In the genomic region with DNA sequence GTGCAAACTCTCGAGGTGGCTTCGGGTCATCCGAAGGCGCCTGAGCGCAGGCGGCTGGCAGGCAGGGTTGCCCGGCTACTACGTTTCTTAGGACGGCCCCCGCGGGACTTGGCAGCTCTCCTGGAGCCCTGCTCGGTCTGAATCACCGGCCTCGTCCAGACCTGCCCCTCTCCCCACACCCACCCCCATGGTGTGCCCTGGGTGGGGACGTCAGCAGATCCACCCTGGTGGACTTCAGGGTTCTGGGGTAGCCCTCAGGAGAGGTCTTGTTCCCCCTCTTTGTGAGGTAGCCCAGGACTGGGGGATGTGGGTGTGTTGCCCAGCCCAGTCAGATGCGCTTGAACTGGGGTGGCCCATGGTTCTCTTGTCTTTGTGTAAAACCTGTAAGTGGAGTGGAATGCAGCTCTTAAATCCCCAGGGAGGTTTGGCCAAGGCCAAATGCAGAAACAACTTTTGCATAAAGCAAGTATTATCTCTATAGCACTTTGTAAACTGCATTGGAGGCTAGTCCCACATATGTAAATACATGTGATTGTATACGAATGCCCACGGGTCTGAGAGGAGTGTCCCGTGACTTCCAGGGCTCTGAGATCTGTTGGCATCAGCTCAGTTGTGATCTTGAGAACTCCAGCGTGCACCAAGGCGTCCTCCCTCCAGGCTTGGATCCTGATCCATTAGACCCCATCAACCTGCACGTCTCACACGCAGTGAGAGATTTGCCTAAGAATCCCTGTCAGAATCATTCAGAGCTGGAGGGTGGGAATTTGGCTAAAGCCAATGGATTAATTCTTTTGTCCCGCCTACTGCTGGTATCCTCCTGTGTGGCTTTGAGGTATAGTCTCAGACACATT, we compare ENCODE assay signal across 9 cellular contexts. TPM values are rescaled to one million over a fixed set of nuclear protein-coding genes. Genes with fewer than 3 reads are reported as not detected.
A peak's percentile ranks its signal among the peaks of the same experiment; 100 is the strongest.
DNase-seq lines count a peak whose midpoint lies in the region; ATAC-seq, FAIRE-seq and TF ChIP-seq lines count a peak whose summit lies in the region.
"Had no signal": no experiment of that assay in that cellular context is flagged by ENCODE, and none has a peak within 500 bp of the region (broad histone marks: within the 10 kb centered on the region; RNA-seq: fewer than 3 reads in every experiment).

No MANE protein-coding gene starts in this region.

- no peak overlapping the region for H2AFZ ChIP-seq in endothelial cell of umbilical vein (ENCODE audit: low read depth, low read length)

- dilution Hi-C loops in endothelial cell of umbilical vein (cut with MboI; ENCODE audit: extremely low pct_ligation_motif_present, low sequenced_read_pairs): no loop called here

- no peaks in the 10 kb centered on the region for H3K36me3 ChIP-seq in endothelial cell of umbilical vein (ENCODE audit: control insufficient read depth in 2 of 2, extremely low read depth in 1 of 2, insufficient read depth in 2 of 2, low read length in 2 of 2)
- no peaks in the 10 kb centered on the region for H3K36me3 ChIP-seq in mucosa of descending colon (ENCODE audit: low read depth)
- H3K36me3 ChIP-seq in urinary bladder (ENCODE audit: insufficient read depth): no peaks in the 10 kb centered on the region

- POLR2A ChIA-PET in endothelial cell of umbilical vein (lab: Charles Lee): interaction anchor here (0.6 to 1.3 kb wide), 2 partner anchors 12 to 197 kb away, joined by 8 to 9 read pairs; no protein-coding TSS in a partner anchor

- no peak for TF ChIP-seq POLR2A in endothelial cell of umbilical vein (IDR thresholded peaks at IDR 0.05; ENCODE audit: low read depth, low read length)

- H3K4me3 ChIP-seq in endothelial cell of umbilical vein (replicated peaks in 1 of 3; ENCODE audit: insufficient read depth in 1 of 3, low read depth in 1 of 3, low read length in 3 of 3) (peak overlapping the region; percentile 73 to 87 (median 83)), mucosa of descending colon (no peak overlapping the region), urinary bladder (ENCODE audit: low read depth, low read length) (peak overlapping the region; percentile 79)

- H3K9me3 ChIP-seq in endothelial cell of umbilical vein (replicated peaks; ENCODE audit: control insufficient read depth, insufficient read depth, low read length) (no peaks in the 10 kb centered on the region), mucosa of descending colon (no peaks in the 10 kb centered on the region)

- TSS peak; percentile 25 for BruUV-seq in endothelial cell of umbilical vein (replicated peaks; lab: Mats Ljungman, UMichigan)

- no peak overlapping the region for H3K27ac ChIP-seq in endothelial cell of umbilical vein (ENCODE audit: insufficient read depth, low read depth, low read length)
- H3K27ac ChIP-seq in urinary bladder (ENCODE audit: low read depth): peak overlapping the region; percentile 62
- H3K27ac ChIP-seq: C4-2B had no signal

- 30% methylated on average over 24 of the region's 24 CpGs for WGBS in urinary bladder

- H3K9ac ChIP-seq in endothelial cell of umbilical vein (replicated peaks; ENCODE audit: extremely low read depth, insufficient read depth, low read length): peak overlapping the region; percentile 20

- ATAC-seq in mucosa of descending colon (no peak), GM19035 (IDR thresholded peaks at IDR 0.05; ENCODE audit: unreplicated experiment) (no peak)

- peak; percentile 25 for DNase-seq in NCI-H82 (lab: John Stamatoyannopoulos, UW)
- DNase-seq in NCI-H82 treated with DMSO at 0.1 percent for 48 hours (lab: John Stamatoyannopoulos, UW; ENCODE audit: unreplicated experiment): no peak
- DNase-seq in RPMI8226: peak; percentile 65
- DNase-seq in endothelial cell of umbilical vein (ENCODE audit: low read depth, low spot score): peak; percentile 54
- peak; percentile 28 to 73 (median 53) for DNase-seq in mucosa of descending colon
- no peak for DNase-seq in NCI-H510A (lab: John Stamatoyannopoulos, UW)

- no peaks in the 10 kb centered on the region for H3K9me1 ChIP-seq in endothelial cell of umbilical vein (replicated peaks; ENCODE audit: control insufficient read depth, extremely low read depth, insufficient read depth, low read length)

- TF ChIP-seq CTCF in endothelial cell of umbilical vein (IDR thresholded peaks at IDR 0.05; ENCODE audit: extremely low read depth in 1 of 2, insufficient read depth in 1 of 2, low read depth in 1 of 2, low read length in 2 of 2) (no peak), mucosa of descending colon (IDR thresholded peaks at IDR 0.05) (no peak)

- CTCF ChIA-PET in endothelial cell of umbilical vein (lab: Charles Lee): interaction anchor here (0.9 to 8.1 kb wide), 4 partner anchors 8 to 200 kb away, joined by 3 to 285 read pairs (median 4); no protein-coding TSS in a partner anchor

- H3K4me2 ChIP-seq in endothelial cell of umbilical vein (ENCODE audit: insufficient read depth, low read length): peak overlapping the region; percentile 92

- H3K79me2 ChIP-seq in endothelial cell of umbilical vein (ENCODE audit: control insufficient read depth, insufficient read depth, low read length): peaks cover 33% of the 10 kb centered on the region

- H3K4me1 ChIP-seq in endothelial cell of umbilical vein (ENCODE audit: control insufficient read depth, extremely low read depth, insufficient read depth, low read length) (peaks cover 23% of the 10 kb centered on the region), mucosa of descending colon (ENCODE audit: low read depth) (peaks cover 31% of the 10 kb centered on the region), urinary bladder (ENCODE audit: insufficient read depth) (peaks cover 2% of the 10 kb centered on the region)

- H3K27me3 ChIP-seq in endothelial cell of umbilical vein (ENCODE audit: control insufficient read depth in 2 of 2, insufficient read depth in 2 of 2, low read length in 2 of 2): no peaks in the 10 kb centered on the region

- H4K20me1 ChIP-seq in endothelial cell of umbilical vein (replicated peaks; ENCODE audit: control insufficient read depth, extremely low read depth, insufficient read depth, low read length): no peaks in the 10 kb centered on the region

- FAIRE-seq in endothelial cell of umbilical vein (lab: Jason Lieb, UNC): peak; percentile 59

- intact Hi-C loops in endothelial cell of umbilical vein (cut with micrococcal nuclease) (loop anchor here (2.0 to 5.0 kb wide), 3 partner anchors 34 to 257 kb away; no protein-coding TSS in a partner anchor), mucosa of descending colon (cut with DNase I, micrococcal nuclease) (loop anchor here (5.0 to 10.0 kb wide), 2 partner anchors 198 to 200 kb away; no protein-coding TSS in a partner anchor)

TF ChIP-seq in endothelial cell of umbilical vein, 7 proteins besides CTCF, POLR2A, EP300 and RAD21:
- TF ChIP-seq JUN (IDR thresholded peaks at IDR 0.05; ENCODE audit: borderline replicate concordance, insufficient read depth, insufficient read length, low read depth): no peak
- no peak for TF ChIP-seq MYC (IDR thresholded peaks at IDR 0.05; ENCODE audit: low read depth, low read length)
- no peak for TF ChIP-seq POLR2AphosphoS5 (IDR thresholded peaks at IDR 0.05; ENCODE audit: insufficient read depth, low read depth, low read length)
- no peak for TF ChIP-seq EZH2 (IDR thresholded peaks at IDR 0.05; ENCODE audit: borderline replicate concordance, low read depth, low read length, severe bottlenecking)
- TF ChIP-seq, protein P1, sequence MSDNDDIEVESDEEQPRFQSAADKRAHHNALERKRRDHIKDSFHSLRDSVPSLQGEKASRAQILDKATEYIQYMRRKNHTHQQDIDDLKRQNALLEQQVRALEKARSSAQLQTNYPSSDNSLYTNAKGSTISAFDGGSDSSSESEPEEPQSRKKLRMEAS (IDR thresholded peaks at IDR 0.05; ENCODE audit: insufficient read depth, insufficient read length): no peak

RNA-seq across cellular contexts. Expression of a gene that starts 1.8 kb away (rescaled TPM):
- total RNA-seq in endothelial cell of umbilical vein (33.7 and 35.6 TPM in 2 replicates), mucosa of descending colon (10 to 100 TPM; 19.3 to 39.0 (median 21.7) TPM), urinary bladder (6.5 TPM)
- polyA plus RNA-seq in endothelial cell of umbilical vein (15.8 and 17.2 TPM in 2 replicates), urinary bladder (31.8 TPM)
- 18.2 and 20.0 TPM in 2 replicates for polyA plus RNA-seq in endothelial cell of umbilical vein (2011; cell fraction: cytosol; rRNA removed)
- 42.0 and 46.8 TPM in 2 replicates for polyA plus RNA-seq in endothelial cell of umbilical vein (2011; cell fraction: nucleus; rRNA removed)
- polyA plus RNA-seq in endothelial cell of umbilical vein (2012): 44.1 and 44.3 TPM in 2 replicates
- 17.7 and 20.3 TPM in 2 replicates for polyA minus RNA-seq in endothelial cell of umbilical vein
- polyA minus RNA-seq in endothelial cell of umbilical vein (2011; cell fraction: cytosol; rRNA and poly(A)+ RNA removed): 5.9 TPM
- 14.9 and 17.9 TPM in 2 replicates for polyA minus RNA-seq in endothelial cell of umbilical vein (2011; cell fraction: nucleus; rRNA and poly(A)+ RNA removed)

Comparison
In these comparisons a context has a peak if more than half of its experiments do, and no peak if none do; other contexts are left out.
1. DNase-seq: peak in NCI-H82 (single experiment), RPMI8226 (single experiment), endothelial cell of umbilical vein (single experiment) and mucosa of descending colon (3 of 3); none in NCI-H82 treated with DMSO at 0.1 percent for 48 hours (single experiment) and NCI-H510A (single experiment).